ENCODE assay signal across 22 cellular contexts in genomic region chr5:77452351-77452750, GRCh38.
"Had no signal": no experiment of that assay in that cellular context is flagged by ENCODE, and none has a peak within 500 bp of the region (broad histone marks: within the 10 kb centered on the region; RNA-seq: fewer than 3 reads in every experiment).

No MANE protein-coding gene starts in this region.

- H3K4me1 Mint-ChIP-seq: naive thymus-derived CD8-positive, alpha-beta T cell; nephron progenitor cell; stimulated activated effector memory CD8-positive, alpha-beta T cell treated with anti-CD3 and anti-CD28 coated beads, Interleukin-12 subunit alpha, Interleukin-12 subunit beta, amount 100 ng/mL, for 72 hours had no signal

- H3K36me3 ChIP-seq: colonic mucosa, prostate gland, right atrium auricular region had no signal

- H3K27me3 Mint-ChIP-seq: dendritic cell treated with granulocyte-macrophage colony-stimulating factor and Interleukin-4, amounts not matched to agents 40 ng/mL and 50 ng/mL, for 4 days; naive thymus-derived CD8-positive, alpha-beta T cell; type B pancreatic cell had no signal

- H3K4me3 ChIP-seq: colonic mucosa, esophagus muscularis mucosa, gastrocnemius medialis, lower lobe of right lung, prostate gland, right atrium auricular region, testis, tibial artery had no signal

- H3K27ac Mint-ChIP-seq: dendritic cell treated with granulocyte-macrophage colony-stimulating factor and Interleukin-4, amounts not matched to agents 40 ng/mL and 50 ng/mL, for 4 days; endodermal cell; naive thymus-derived CD8-positive, alpha-beta T cell; nephron progenitor cell; stimulated activated effector memory CD8-positive, alpha-beta T cell treated with anti-CD3 and anti-CD28 coated beads, Interleukin-12 subunit alpha, Interleukin-12 subunit beta, amount 100 ng/mL, for 72 hours; type B pancreatic cell had no signal

- H3K9me3 Mint-ChIP-seq: stimulated activated effector memory CD8-positive, alpha-beta T cell treated with anti-CD3 and anti-CD28 coated beads, Interleukin-12 subunit alpha, Interleukin-12 subunit beta, amount 100 ng/mL, for 72 hours; type B pancreatic cell had no signal

- H3K27me3 ChIP-seq: colonic mucosa, esophagus muscularis mucosa, gastrocnemius medialis, right atrium auricular region, testis, tibial artery had no signal

- DNase-seq: colonic mucosa; effector CD8-positive, alpha-beta T cell; endodermal cell; gastrocnemius medialis; head of caudate nucleus; left ventricle myocardium superior; lower lobe of right lung; naive thymus-derived CD8-positive, alpha-beta T cell; nephron progenitor cell; nucleus accumbens; stimulated activated CD4-positive, alpha-beta T cell treated with anti-CD3 and anti-CD28 coated beads, Interleukin-2, amount 100 ng/mL, for 24 hours; stimulated activated CD4-positive, alpha-beta T cell treated with anti-CD3 and anti-CD28 coated beads, Interleukin-4, amount 100 ng/mL, for 24 hours; stimulated activated naive CD8-positive, alpha-beta T cell treated with anti-CD3 and anti-CD28 coated beads, Interleukin-15, Interleukin-2, amounts not matched to agents 100 U/mL and 50 U/mL, for 24 hours; substantia nigra; testis; tibial artery had no signal

- H3K4me3 Mint-ChIP-seq: dendritic cell treated with granulocyte-macrophage colony-stimulating factor and Interleukin-4, amounts not matched to agents 40 ng/mL and 50 ng/mL, for 4 days; endodermal cell; naive thymus-derived CD8-positive, alpha-beta T cell; nephron progenitor cell; stimulated activated effector memory CD8-positive, alpha-beta T cell treated with anti-CD3 and anti-CD28 coated beads, Interleukin-12 subunit alpha, Interleukin-12 subunit beta, amount 100 ng/mL, for 72 hours; type B pancreatic cell had no signal
